In the genomic region with DNA sequence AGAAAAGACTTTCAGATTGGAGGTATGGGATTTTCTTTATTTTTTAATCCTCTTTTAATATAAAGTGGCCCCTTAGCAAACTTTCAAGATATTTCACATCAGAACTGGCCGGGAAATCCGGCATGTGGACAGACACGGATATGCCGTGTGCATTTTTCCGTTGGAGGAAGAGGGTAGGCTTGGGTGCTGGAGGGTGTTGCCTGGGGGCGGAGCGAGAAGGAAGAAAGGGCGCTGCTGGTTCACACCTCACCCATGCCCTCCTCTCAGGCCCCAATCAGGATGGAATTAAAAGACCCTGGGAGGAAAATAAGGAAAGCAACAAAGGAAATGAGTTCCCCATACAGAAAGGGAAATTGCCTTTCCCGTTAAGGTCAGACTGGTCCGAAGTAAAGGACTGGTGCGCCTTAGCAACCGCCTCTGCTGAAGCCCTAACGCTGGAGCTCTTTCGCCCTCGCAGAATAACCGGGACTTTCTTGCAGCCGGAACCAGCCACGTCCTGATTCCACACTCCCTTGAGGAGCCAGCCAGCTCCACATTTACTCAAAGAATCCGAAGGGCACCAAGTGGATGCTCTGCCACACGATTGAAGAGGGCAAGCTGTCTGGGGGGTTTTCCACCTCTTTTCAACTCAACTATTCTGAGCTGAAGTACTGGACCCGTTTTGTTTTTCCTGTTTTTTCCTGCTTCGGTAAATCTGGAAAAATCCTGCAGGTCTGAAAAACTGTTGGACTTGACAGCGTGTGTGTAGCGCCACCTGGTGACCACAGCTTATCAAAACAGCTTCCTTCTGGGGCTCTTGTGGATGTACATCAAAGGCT, we compare ENCODE assay signal across 8 cellular contexts. TPM values are rescaled to one million over a fixed set of nuclear protein-coding genes. Genes with fewer than 3 reads are reported as not detected.
DNase-seq lines count a peak whose midpoint lies in the region; ATAC-seq and TF ChIP-seq lines count a peak whose summit lies in the region.

No MANE protein-coding gene starts in this region.

- H3K27me3 ChIP-seq in psoas muscle (ENCODE audit: insufficient read depth in 3 of 3, low read length in 2 of 3): no peaks in the 10 kb centered on the region

- H3K27ac ChIP-seq in psoas muscle: no peak overlapping the region

- peak overlapping the region; percentile 84 for H3K4me3 Mint-ChIP-seq in T-helper 17 cell

- H3K27me3 Mint-ChIP-seq in T-helper 17 cell: peaks cover 4% of the 10 kb centered on the region

- peak; percentile 10 for TF ChIP-seq POLR2A in GM18505 (IDR thresholded peaks at IDR 0.05; ENCODE audit: borderline replicate concordance, extremely low read depth, insufficient read depth, insufficient read length)

- H3K36me3 Mint-ChIP-seq in T-helper 17 cell (ENCODE audit: low read depth): peaks cover 2% of the 10 kb centered on the region

- WGBS in psoas muscle, 3 donors: 12 to 16% (median 12%) methylated on average over 24 of the region's 24 CpGs

- TF ChIP-seq CTCF in psoas muscle (IDR thresholded peaks at IDR 0.05): peak; percentile 91

- peak overlapping the region; percentile 60 for H3K4me3 ChIP-seq in psoas muscle

- H3K9me3 ChIP-seq in T-helper 17 cell (ENCODE audit: control insufficient read depth, low read length, poor library complexity, severe bottlenecking): no peaks in the 10 kb centered on the region
- H3K9me3 ChIP-seq in psoas muscle: no peaks in the 10 kb centered on the region

- ATAC-seq in GM18505 (IDR thresholded peaks at IDR 0.05; ENCODE audit: unreplicated experiment) (no peak), T-helper 17 cell (peak; percentile 82), psoas muscle (peak; percentile 81 to 89 (median 84)), GM21447 (IDR thresholded peaks at IDR 0.05; ENCODE audit: unreplicated experiment) (no peak)

- intact Hi-C loops in psoas muscle (cut with DNase I): loop anchor here (1.0 to 5.0 kb wide), 4 partner anchors 386 to 452 kb away; partner anchors contain the start of gene ETV6 (in 1 of the 2)

- H3K4me1 Mint-ChIP-seq in T-helper 17 cell: peaks cover 19% of the 10 kb centered on the region

- DNase-seq in A172 (ENCODE audit: low spot score) (peak; percentile 59), NCI-H1436 treated with DMSO at 0.1 percent for 48 hours (lab: John Stamatoyannopoulos, UW) (peak; percentile 16), T-helper 17 cell (peak; percentile 39 to 69 (median 53)), astrocyte of the hippocampus (ENCODE audit: low read depth, low spot score) (peak; percentile 92), hepatic stellate cell (ENCODE audit: low spot score) (peak; percentile 60), psoas muscle (peak; percentile 62 to 85)

- H3K4me1 ChIP-seq in psoas muscle: no peaks in the 10 kb centered on the region

- H3K36me3 ChIP-seq in psoas muscle (ENCODE audit: insufficient read depth in 1 of 2, low read depth in 1 of 2): no peaks in the 10 kb centered on the region

- peak overlapping the region; percentile 94 for H3K27ac Mint-ChIP-seq in T-helper 17 cell

RNA-seq across cellular contexts. Expression of gene BCL2L14, which starts 37.8 kb away (rescaled TPM):
- total RNA-seq in A172 (2014; rRNA removed; shearing (Covaris generic)): not detected in 2 replicates
- total RNA-seq in T-helper 17 cell: under 1 TPM in 1 of 2 donors, not detected in 1; 0.67 TPM
- total RNA-seq in psoas muscle: not detected
- polyA plus RNA-seq in psoas muscle: not detected

Comparison
In these comparisons a context has a peak if more than half of its experiments do, and no peak if none do; other contexts are left out.
1. DNase-seq: peak in every context shown above with its lines; median percentile 92 in astrocyte of the hippocampus; 74 in psoas muscle; 60 in hepatic stellate cell; 59 in A172; 53 in T-helper 17 cell; 16 in NCI-H1436 treated with DMSO at 0.1 percent for 48 hours.
2. ATAC-seq: peak in T-helper 17 cell (single experiment) and psoas muscle (4 of 4); none in GM18505 (single experiment) and GM21447 (single experiment).